Comparison of ENCODE assay signal across 1 cellular context in the genomic region with DNA sequence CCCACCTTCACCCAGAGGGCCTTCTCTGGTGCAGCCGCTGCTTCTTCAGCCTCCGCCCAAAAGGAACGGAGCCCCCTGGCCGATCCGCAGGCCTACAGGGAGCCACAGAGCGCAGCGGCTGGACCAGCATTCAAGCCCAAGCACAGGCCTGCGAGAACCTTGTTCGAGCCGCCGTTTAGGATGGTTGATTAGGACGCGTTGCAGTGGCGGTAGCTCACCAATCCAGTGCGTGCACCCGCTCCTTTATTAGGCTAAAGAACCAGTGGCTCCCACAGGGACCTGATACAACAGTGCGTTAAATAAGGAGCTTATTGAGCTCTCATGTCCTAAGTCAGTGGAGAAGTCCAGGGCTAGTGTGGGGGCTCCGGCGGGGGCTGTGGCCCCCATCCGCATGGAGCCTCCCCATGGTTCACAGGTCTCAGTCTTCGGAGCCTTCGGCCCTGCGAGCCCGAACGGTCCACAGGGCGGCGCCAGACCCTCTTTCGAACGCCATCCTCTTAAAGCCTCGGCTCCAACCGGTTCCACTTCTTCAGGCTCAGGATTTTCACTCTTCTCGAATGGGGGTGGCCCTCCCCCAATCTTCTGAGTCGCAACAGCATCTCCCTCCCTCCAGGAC.
TF ChIP-seq lines count a peak whose summit lies in the region.

No MANE protein-coding gene starts in this region.

TF ChIP-seq in K562, 482 proteins besides CTCF, POLR2A, EP300 and RAD21:
- TF ChIP-seq, protein P1, sequence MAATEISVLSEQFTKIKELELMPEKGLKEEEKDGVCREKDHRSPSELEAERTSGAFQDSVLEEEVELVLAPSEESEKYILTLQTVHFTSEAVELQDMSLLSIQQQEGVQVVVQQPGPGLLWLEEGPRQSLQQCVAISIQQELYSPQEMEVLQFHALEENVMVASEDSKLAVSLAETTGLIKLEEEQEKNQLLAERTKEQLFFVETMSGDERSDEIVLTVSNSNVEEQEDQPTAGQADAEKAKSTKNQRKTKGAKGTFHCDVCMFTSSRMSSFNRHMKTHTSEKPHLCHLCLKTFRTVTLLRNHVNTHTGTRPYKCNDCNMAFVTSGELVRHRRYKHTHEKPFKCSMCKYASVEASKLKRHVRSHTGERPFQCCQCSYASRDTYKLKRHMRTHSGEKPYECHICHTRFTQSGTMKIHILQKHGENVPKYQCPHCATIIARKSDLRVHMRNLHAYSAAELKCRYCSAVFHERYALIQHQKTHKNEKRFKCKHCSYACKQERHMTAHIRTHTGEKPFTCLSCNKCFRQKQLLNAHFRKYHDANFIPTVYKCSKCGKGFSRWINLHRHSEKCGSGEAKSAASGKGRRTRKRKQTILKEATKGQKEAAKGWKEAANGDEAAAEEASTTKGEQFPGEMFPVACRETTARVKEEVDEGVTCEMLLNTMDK (IDR thresholded peaks at IDR 0.05; ENCODE audit: borderline replicate concordance, insufficient read depth, low read depth, low read length, poor library complexity, severe bottlenecking) = peak; percentile 8
